10 cellular contexts compared by ENCODE assay signal in genomic region chr6:236519-236918, GRCh38. TPM values are rescaled to one million over a fixed set of nuclear protein-coding genes. Genes with fewer than 3 reads are reported as not detected.
DNase-seq lines count a peak whose midpoint lies in the region; ATAC-seq and TF ChIP-seq lines count a peak whose summit lies in the region.
"Had no signal": no experiment of that assay in that cellular context is flagged by ENCODE, and none has a peak within 500 bp of the region (broad histone marks: within the 10 kb centered on the region; RNA-seq: fewer than 3 reads in every experiment).

No MANE protein-coding gene starts in this region.

- no peak for ATAC-seq in activated T-cell treated with anti-CD3 and anti-CD28 coated beads, Interleukin-2, amount 50 U/mL, for 4 hours

- no peak for TF ChIP-seq CTCF in smooth muscle cell (IDR thresholded peaks at IDR 0.05; ENCODE audit: borderline replicate concordance, insufficient read depth, poor library complexity, severe bottlenecking)

- no peaks in the 10 kb centered on the region for H3K9me3 Mint-ChIP-seq in activated T-cell treated with anti-CD3 and anti-CD28 coated beads, Interleukin-2, amount 50 U/mL, for 24 hours
- H3K9me3 Mint-ChIP-seq in activated T-cell treated with anti-CD3 and anti-CD28 coated beads, Interleukin-2, amount 50 U/mL, for 4 hours, result no peaks in the 10 kb centered on the region
- H3K9me3 Mint-ChIP-seq in activated CD4-positive, alpha-beta memory T cell treated with anti-CD3 and anti-CD28 coated beads, Interleukin-2, amount 10 ng/mL, durations not matched to agents 7 days and 5 days, result no peaks in the 10 kb centered on the region

- H3K4me1 Mint-ChIP-seq in activated T-cell treated with anti-CD3 and anti-CD28 coated beads, Interleukin-2, amount 50 U/mL, for 24 hours (ENCODE audit: low read depth), result peaks cover 51% of the 10 kb centered on the region
- peaks cover 33% of the 10 kb centered on the region for H3K4me1 Mint-ChIP-seq in activated T-cell treated with anti-CD3 and anti-CD28 coated beads, Interleukin-2, amount 50 U/mL, for 4 hours (ENCODE audit: low read depth)
- H3K4me1 Mint-ChIP-seq in activated CD4-positive, alpha-beta memory T cell treated with anti-CD3 and anti-CD28 coated beads, Interleukin-2, amount 10 ng/mL, durations not matched to agents 7 days and 5 days, result peaks cover 38% of the 10 kb centered on the region

- H3K36me3 ChIP-seq in iPS-18a (ENCODE audit: control insufficient read depth, low read depth, low read length) (no peaks in the 10 kb centered on the region), smooth muscle cell (ENCODE audit: low read depth) (no peaks in the 10 kb centered on the region)
- H3K36me3 ChIP-seq: thyroid gland had no signal

- H3K4me3 ChIP-seq in iPS-18a (ENCODE audit: low read length), result peak overlapping the region; percentile 43
- H3K4me3 ChIP-seq in smooth muscle cell, result no peak overlapping the region
- H3K4me3 ChIP-seq: thyroid gland had no signal

- CTCF ChIA-PET in activated CD4-positive, alpha-beta memory T cell treated with anti-CD3 and anti-CD28 coated beads, Interleukin-2, amount 10 ng/mL, durations not matched to agents 7 days and 5 days (lab: Charles Lee), result no interaction called here

- H3F3A ChIP-seq in smooth muscle cell (ENCODE audit: low read depth), result no peaks in the 10 kb centered on the region

- WGBS in smooth muscle cell (ENCODE audit: low lambda C conversion rate), result 84% methylated on average over 6 of the region's 6 CpGs

- H3K79me2 ChIP-seq in smooth muscle cell (ENCODE audit: low read depth), result no peaks in the 10 kb centered on the region

- H3K4me3 Mint-ChIP-seq in activated T-cell treated with anti-CD3 and anti-CD28 coated beads, Interleukin-2, amount 50 U/mL, for 24 hours, result peak overlapping the region; percentile 29
- H3K4me3 Mint-ChIP-seq in activated T-cell treated with anti-CD3 and anti-CD28 coated beads, Interleukin-2, amount 50 U/mL, for 4 hours, result no peak overlapping the region
- H3K4me3 Mint-ChIP-seq in activated CD4-positive, alpha-beta memory T cell treated with anti-CD3 and anti-CD28 coated beads, Interleukin-2, amount 10 ng/mL, durations not matched to agents 7 days and 5 days, result peak overlapping the region; percentile 62

- POLR2A ChIA-PET in activated CD4-positive, alpha-beta memory T cell treated with anti-CD3 and anti-CD28 coated beads, Interleukin-2, amount 10 ng/mL, durations not matched to agents 7 days and 5 days (lab: Charles Lee), result interaction anchor here (1.5 to 3.2 kb wide), 4 partner anchors 10 to 21 kb away, joined by 3 to 14 read pairs (median 8); no protein-coding TSS in a partner anchor

- no peak overlapping the region for H3K9ac ChIP-seq in iPS-18a (ENCODE audit: low read length)
- no peak overlapping the region for H3K9ac ChIP-seq in smooth muscle cell (ENCODE audit: low read depth)

- peak overlapping the region; percentile 68 for H3K4me2 ChIP-seq in smooth muscle cell

- DNase-seq in activated T-cell treated with anti-CD3 and anti-CD28 coated beads, Interleukin-2, amount 50 U/mL, for 24 hours, result no peak
- no peak for DNase-seq in activated T-cell treated with anti-CD3 and anti-CD28 coated beads, Interleukin-2, amount 50 U/mL, for 4 hours
- DNase-seq in activated CD4-positive, alpha-beta memory T cell treated with anti-CD3 and anti-CD28 coated beads, Interleukin-2, amount 10 ng/mL, durations not matched to agents 7 days and 5 days, result no peak
- DNase-seq in smooth muscle cell (lab: John Stamatoyannopoulos, UW; ENCODE audit: unreplicated experiment), result no peak
- DNase-seq in NCI-H2029 (lab: John Stamatoyannopoulos, UW), result no peak
- DNase-seq in GM19240 (ENCODE audit: insufficient read length, low spot score), result no peak
- no peak for DNase-seq in NCI-H345 treated with DMSO at 0.1 percent for 48 hours (lab: John Stamatoyannopoulos, UW; ENCODE audit: unreplicated experiment)
- DNase-seq: dermis blood vessel endothelial cell had no signal

- H3K27me3 Mint-ChIP-seq in activated T-cell treated with anti-CD3 and anti-CD28 coated beads, Interleukin-2, amount 50 U/mL, for 24 hours, result no peaks in the 10 kb centered on the region
- no peaks in the 10 kb centered on the region for H3K27me3 Mint-ChIP-seq in activated T-cell treated with anti-CD3 and anti-CD28 coated beads, Interleukin-2, amount 50 U/mL, for 4 hours (ENCODE audit: low read depth)
- H3K27me3 Mint-ChIP-seq in activated CD4-positive, alpha-beta memory T cell treated with anti-CD3 and anti-CD28 coated beads, Interleukin-2, amount 10 ng/mL, durations not matched to agents 7 days and 5 days, result no peaks in the 10 kb centered on the region

- H3K9me3 ChIP-seq in iPS-18a (ENCODE audit: control insufficient read depth, low read depth, low read length) (no peaks in the 10 kb centered on the region), smooth muscle cell (replicated peaks; ENCODE audit: low read depth) (no peaks in the 10 kb centered on the region)
- H3K9me3 ChIP-seq: thyroid gland had no signal

- H3K27me3 ChIP-seq in iPS-18a (ENCODE audit: control insufficient read depth, insufficient read depth, low read length), result no peaks in the 10 kb centered on the region
- H3K27me3 ChIP-seq in smooth muscle cell (ENCODE audit: low read depth), result peaks cover 2% of the 10 kb centered on the region
- H3K27me3 ChIP-seq: thyroid gland had no signal

- H4K20me1 ChIP-seq in smooth muscle cell (ENCODE audit: low read depth), result no peaks in the 10 kb centered on the region

- H3K27ac ChIP-seq in iPS-18a (ENCODE audit: low read length) (no peak overlapping the region), smooth muscle cell (ENCODE audit: low read depth) (no peak overlapping the region)

- peaks cover 18% of the 10 kb centered on the region for H3K4me1 ChIP-seq in iPS-18a (ENCODE audit: control insufficient read depth, low read depth, low read length)
- peaks cover 5% of the 10 kb centered on the region for H3K4me1 ChIP-seq in smooth muscle cell (ENCODE audit: low read depth)
- H3K4me1 ChIP-seq: thyroid gland had no signal

- H2AFZ ChIP-seq in smooth muscle cell (ENCODE audit: low read depth), result peak overlapping the region; percentile 84

- no peaks in the 10 kb centered on the region for H3K36me3 Mint-ChIP-seq in activated T-cell treated with anti-CD3 and anti-CD28 coated beads, Interleukin-2, amount 50 U/mL, for 24 hours (ENCODE audit: low read depth)
- H3K36me3 Mint-ChIP-seq in activated T-cell treated with anti-CD3 and anti-CD28 coated beads, Interleukin-2, amount 50 U/mL, for 4 hours (ENCODE audit: insufficient read depth), result no peaks in the 10 kb centered on the region
- H3K36me3 Mint-ChIP-seq in activated CD4-positive, alpha-beta memory T cell treated with anti-CD3 and anti-CD28 coated beads, Interleukin-2, amount 10 ng/mL, durations not matched to agents 7 days and 5 days (ENCODE audit: low read depth), result no peaks in the 10 kb centered on the region

- peak overlapping the region; percentile 81 for H3K27ac Mint-ChIP-seq in activated T-cell treated with anti-CD3 and anti-CD28 coated beads, Interleukin-2, amount 50 U/mL, for 24 hours
- H3K27ac Mint-ChIP-seq in activated CD4-positive, alpha-beta memory T cell treated with anti-CD3 and anti-CD28 coated beads, Interleukin-2, amount 10 ng/mL, durations not matched to agents 7 days and 5 days, result peak overlapping the region; percentile 81

RNA-seq across cellular contexts. Expression of gene DUSP22, which starts 55.8 kb away (rescaled TPM):
- total RNA-seq in activated T-cell treated with anti-CD3 and anti-CD28 coated beads, Interleukin-2, amount 50 U/mL, for 4 hours, result 10 to 100 TPM; 27.5 to 32.5 (median 30.9) TPM
- 10 to 100 TPM; 36.3 to 41.5 TPM for total RNA-seq in activated CD4-positive, alpha-beta memory T cell treated with anti-CD3 and anti-CD28 coated beads, Interleukin-2, amount 10 ng/mL, durations not matched to agents 7 days and 5 days
- total RNA-seq in smooth muscle cell, result 15.7 and 19.1 TPM in 2 replicates
- 16.3 and 17.2 TPM in 2 replicates for polyA plus RNA-seq in smooth muscle cell
